In the genomic region with DNA sequence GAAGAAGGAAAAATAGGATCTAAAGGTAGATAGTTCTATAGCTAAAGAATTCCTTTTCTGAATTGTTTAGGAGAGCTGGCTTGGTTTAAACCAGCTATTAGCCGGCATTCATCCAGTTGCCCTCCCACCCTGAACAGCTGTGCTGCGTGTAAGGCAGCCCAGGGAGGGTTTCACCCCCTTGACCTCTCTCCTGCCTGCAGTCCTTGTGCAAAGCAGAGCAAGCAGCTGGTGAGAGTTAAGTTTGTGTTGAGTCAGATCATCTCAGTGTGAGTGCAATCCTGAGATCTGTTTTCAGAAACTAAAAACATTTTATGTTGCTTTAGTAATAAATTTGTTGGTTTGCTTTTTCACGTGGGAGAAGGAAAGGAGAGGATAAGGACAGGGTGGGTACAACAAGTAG, we compare ENCODE assay signal across 9 cellular contexts. TPM values are rescaled to one million over a fixed set of nuclear protein-coding genes. Genes with fewer than 3 reads are reported as not detected.
A peak's percentile ranks its signal among the peaks of the same experiment; 100 is the strongest.
DNase-seq lines count a peak whose midpoint lies in the region; ATAC-seq lines count a peak whose summit lies in the region.
"Had no signal": no experiment of that assay in that cellular context is flagged by ENCODE, and none has a peak within 500 bp of the region (broad histone marks: within the 10 kb centered on the region; RNA-seq: fewer than 3 reads in every experiment).

No MANE protein-coding gene starts in this region.

- no peak for ATAC-seq in central memory CD8-positive, alpha-beta T cell (replicated peaks; ENCODE audit: extremely low read depth, poor library complexity, severe bottlenecking)

- H3K4me1 ChIP-seq in ACC112 (ENCODE audit: control insufficient read depth, insufficient read depth, low read length, unreplicated experiment): peaks cover 39% of the 10 kb centered on the region
- H3K4me1 ChIP-seq in Karpas-422 (ENCODE audit: low read length): no peaks in the 10 kb centered on the region

- H3K36me3 Mint-ChIP-seq in central memory CD8-positive, alpha-beta T cell (ENCODE audit: insufficient read depth): peaks cover 25% of the 10 kb centered on the region
- H3K36me3 Mint-ChIP-seq in activated naive CD4-positive, alpha-beta T cell treated with anti-CD3 and anti-CD28 coated beads, Interleukin-2, amount 10 ng/mL, durations not matched to agents 7 days and 5 days: peaks cover 37% of the 10 kb centered on the region

- H2AFZ ChIP-seq in ACC112 (ENCODE audit: low read length, unreplicated experiment) (no peak overlapping the region), Karpas-422 (ENCODE audit: low read length) (no peak overlapping the region)

- peaks cover 51% of the 10 kb centered on the region for H3K4me1 Mint-ChIP-seq in central memory CD8-positive, alpha-beta T cell
- H3K4me1 Mint-ChIP-seq in activated naive CD4-positive, alpha-beta T cell treated with anti-CD3 and anti-CD28 coated beads, Interleukin-2, amount 10 ng/mL, durations not matched to agents 7 days and 5 days: peaks cover 43% of the 10 kb centered on the region

- DNase-seq in Karpas-422 (no peak), mucosa of gallbladder (ENCODE audit: low spot score) (peak; percentile 54), Ammon's horn (ENCODE audit: low spot score) (no peak), medulla oblongata (ENCODE audit: extremely low spot score) (no peak)
- no peak for DNase-seq in central memory CD8-positive, alpha-beta T cell (ENCODE audit: low spot score in 2 of 2)
- no peak for DNase-seq in stimulated activated CD4-positive, alpha-beta T cell treated with anti-CD3 and anti-CD28 coated beads, Interleukin-12 subunit alpha, Interleukin-12 subunit beta, amount 100 ng/mL, for 4 hours
- DNase-seq in activated naive CD4-positive, alpha-beta T cell treated with anti-CD3 and anti-CD28 coated beads, Interleukin-2, amount 10 ng/mL, durations not matched to agents 7 days and 5 days: no peak
- DNase-seq: NCI-H1930 had no signal

- H3K4me3 ChIP-seq in ACC112 (ENCODE audit: low read depth, low read length) (no peak overlapping the region), Karpas-422 (ENCODE audit: low read length) (no peak overlapping the region)

- H3K36me3 ChIP-seq in ACC112 (ENCODE audit: insufficient read depth, low read length): no peaks in the 10 kb centered on the region
- no peaks in the 10 kb centered on the region for H3K36me3 ChIP-seq in Karpas-422 (ENCODE audit: insufficient read depth, low read length)

- H3K27ac Mint-ChIP-seq in central memory CD8-positive, alpha-beta T cell (ENCODE audit: low read depth): peak overlapping the region; percentile 55
- H3K27ac Mint-ChIP-seq in activated naive CD4-positive, alpha-beta T cell treated with anti-CD3 and anti-CD28 coated beads, Interleukin-2, amount 10 ng/mL, durations not matched to agents 7 days and 5 days: no peak overlapping the region

- H3K4me2 ChIP-seq in Karpas-422 (ENCODE audit: low read depth, low read length, poor library complexity, severe bottlenecking): no peak overlapping the region

- no peaks in the 10 kb centered on the region for H3K27me3 Mint-ChIP-seq in central memory CD8-positive, alpha-beta T cell
- H3K27me3 Mint-ChIP-seq in activated naive CD4-positive, alpha-beta T cell treated with anti-CD3 and anti-CD28 coated beads, Interleukin-2, amount 10 ng/mL, durations not matched to agents 7 days and 5 days: no peaks in the 10 kb centered on the region

- H3K9ac ChIP-seq in Karpas-422 (ENCODE audit: low read length): no peak overlapping the region

- no peaks in the 10 kb centered on the region for H3K27me3 ChIP-seq in ACC112 (ENCODE audit: insufficient read depth, low read length)
- H3K27me3 ChIP-seq in Karpas-422 (ENCODE audit: low read length): no peaks in the 10 kb centered on the region

- no peak overlapping the region for H3K4me3 Mint-ChIP-seq in central memory CD8-positive, alpha-beta T cell
- no peak overlapping the region for H3K4me3 Mint-ChIP-seq in activated naive CD4-positive, alpha-beta T cell treated with anti-CD3 and anti-CD28 coated beads, Interleukin-2, amount 10 ng/mL, durations not matched to agents 7 days and 5 days

- CTCF ChIA-PET in activated naive CD4-positive, alpha-beta T cell treated with anti-CD3 and anti-CD28 coated beads, Interleukin-2, amount 10 ng/mL, durations not matched to agents 7 days and 5 days (lab: Charles Lee): interaction anchor here (0.8 to 1.6 kb wide), 6 partner anchors 10 to 137 kb away, joined by 3 to 7 read pairs (median 3); no protein-coding TSS in a partner anchor

- no peaks in the 10 kb centered on the region for H3K9me3 ChIP-seq in Karpas-422 (ENCODE audit: low read length)

- H3K79me2 ChIP-seq in ACC112 (ENCODE audit: control insufficient read depth, insufficient read depth, low read length, unreplicated experiment): peaks cover 33% of the 10 kb centered on the region
- peaks cover 57% of the 10 kb centered on the region for H3K79me2 ChIP-seq in Karpas-422 (ENCODE audit: low read length)

- H3K9me2 ChIP-seq in Karpas-422 (replicated peaks; ENCODE audit: insufficient read depth, low read length): no peaks in the 10 kb centered on the region

- H3K27ac ChIP-seq in ACC112 (ENCODE audit: low read depth, low read length): peak overlapping the region; percentile 82
- 0 out of 2 replicates have a peak overlapping the region, but pooled peaks have one; percentile 22 for H3K27ac ChIP-seq in Karpas-422 (ENCODE audit: low read length)

- no peaks in the 10 kb centered on the region for H4K20me1 ChIP-seq in Karpas-422 (ENCODE audit: insufficient read depth, low read depth, low read length)

- no peaks in the 10 kb centered on the region for H3K9me3 Mint-ChIP-seq in central memory CD8-positive, alpha-beta T cell
- no peaks in the 10 kb centered on the region for H3K9me3 Mint-ChIP-seq in activated naive CD4-positive, alpha-beta T cell treated with anti-CD3 and anti-CD28 coated beads, Interleukin-2, amount 10 ng/mL, durations not matched to agents 7 days and 5 days

RNA-seq across cellular contexts. Expression of a gene that starts 13.0 kb away (rescaled TPM):
- 4.1 and 12.7 TPM in 2 replicates for total RNA-seq in Karpas-422 (2014; rRNA removed; shearing (Covaris generic); ENCODE audit: low replicate concordance)
- total RNA-seq in mucosa of gallbladder: 77.7 TPM

RNA-seq across cellular contexts. Expression of a gene that starts 13.9 kb away (rescaled TPM):
- total RNA-seq in Karpas-422 (2014; rRNA removed; shearing (Covaris generic); ENCODE audit: low replicate concordance): 7.3 and 13.9 TPM in 2 replicates
- total RNA-seq in mucosa of gallbladder: 12.0 TPM

RNA-seq across cellular contexts. Expression of a gene that starts 46.5 kb away (rescaled TPM):
- 68.4 and 114 TPM in 2 replicates for total RNA-seq in Karpas-422 (2014; rRNA removed; shearing (Covaris generic); ENCODE audit: low replicate concordance)
- 61.5 TPM for total RNA-seq in mucosa of gallbladder
